15 cellular contexts compared by ENCODE assay signal in the genomic region with DNA sequence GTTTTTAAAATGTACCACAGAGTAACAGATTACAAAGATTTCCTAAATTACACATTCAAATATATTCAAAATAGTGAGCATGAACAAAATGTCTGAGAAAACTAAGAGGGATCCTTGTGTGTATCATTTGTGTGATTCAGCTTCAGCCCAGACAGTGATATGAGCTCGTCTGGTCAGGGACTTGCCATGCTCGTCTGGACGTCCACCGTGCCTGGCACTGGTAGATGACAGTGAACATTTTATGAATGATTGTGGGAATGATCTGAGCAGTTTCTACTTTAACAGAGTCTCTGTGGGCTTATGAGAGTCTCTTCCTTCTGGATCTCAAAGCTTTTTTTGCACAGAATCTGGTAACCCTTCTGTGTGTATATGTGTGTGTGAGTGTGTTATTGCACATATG. TPM values are rescaled to one million over a fixed set of nuclear protein-coding genes. Genes with fewer than 3 reads are reported as not detected.
DNase-seq lines count a peak whose midpoint lies in the region; ATAC-seq and TF ChIP-seq lines count a peak whose summit lies in the region.
"Had no signal": no experiment of that assay in that cellular context is flagged by ENCODE, and none has a peak within 500 bp of the region (broad histone marks: within the 10 kb centered on the region; RNA-seq: fewer than 3 reads in every experiment).

No MANE protein-coding gene starts in this region.

- TF ChIP-seq CTCF in RWPE1 (conservative IDR thresholded peaks at IDR 0.05; ENCODE audit: low read depth) (no peak), epithelial cell of esophagus (IDR thresholded peaks at IDR 0.05; ENCODE audit: insufficient read depth, low read depth, low read length, missing control alignments) (no peak), osteocyte (IDR thresholded peaks at IDR 0.05) (no peak)

- POLR2A ChIA-PET in RWPE1 (lab: Yijun Ruan, JAX; ENCODE audit: low non-redundant PET), result interaction anchor here (0.7 kb wide), 1 partner anchor 41 kb away, joined by 3 read pairs; no protein-coding TSS in a partner anchor

- DNase-seq in RWPE1 (ENCODE audit: low spot score) (no peak), epithelial cell of esophagus (ENCODE audit: low read depth) (peak; percentile 54), osteocyte (ENCODE audit: extremely low spot score, unreplicated experiment) (no peak), NCI-H1105 treated with DMSO at 0.1 percent for 48 hours (lab: John Stamatoyannopoulos, UW) (no peak), dedifferentiated amniotic fluid mesenchymal stem cell (ENCODE audit: extremely low spot score) (no peak)
- DNase-seq: activated naive CD8-positive, alpha-beta T cell treated with anti-CD3 and anti-CD28 coated beads for 36 hours; effector memory CD8-positive, alpha-beta T cell; NCI-H1436 treated with DMSO at 0.1 percent for 48 hours; NCI-H69; transverse colon had no signal

- ATAC-seq in GM18858 (IDR thresholded peaks at IDR 0.05; ENCODE audit: unreplicated experiment), result no peak
- ATAC-seq in HG02884 (IDR thresholded peaks at IDR 0.05; ENCODE audit: unreplicated experiment), result no peak
- ATAC-seq: effector memory CD8-positive, alpha-beta T cell; HepG2 had no signal

- H3K4me3 Mint-ChIP-seq in osteocyte (ENCODE audit: unreplicated experiment), result no peak overlapping the region
- H3K4me3 Mint-ChIP-seq: activated naive CD8-positive, alpha-beta T cell treated with anti-CD3 and anti-CD28 coated beads for 36 hours; effector memory CD8-positive, alpha-beta T cell; memory B cell had no signal

- H3K27ac Mint-ChIP-seq in osteocyte (ENCODE audit: unreplicated experiment), result peak overlapping the region; percentile 91
- H3K27ac Mint-ChIP-seq: activated naive CD8-positive, alpha-beta T cell treated with anti-CD3 and anti-CD28 coated beads for 36 hours; effector memory CD8-positive, alpha-beta T cell; memory B cell had no signal

- no peaks in the 10 kb centered on the region for H3K36me3 Mint-ChIP-seq in osteocyte (ENCODE audit: unreplicated experiment)
- H3K36me3 Mint-ChIP-seq: activated naive CD8-positive, alpha-beta T cell treated with anti-CD3 and anti-CD28 coated beads for 36 hours; memory B cell had no signal

- H3K4me3 ChIP-seq in ACC112 (ENCODE audit: low read depth, low read length), result no peak overlapping the region
- no peak overlapping the region for H3K4me3 ChIP-seq in epithelial cell of esophagus (ENCODE audit: low read length)
- H3K4me3 ChIP-seq: transverse colon had no signal

- peaks cover 59% of the 10 kb centered on the region for H3K4me1 Mint-ChIP-seq in osteocyte (ENCODE audit: unreplicated experiment)

- peaks cover 20% of the 10 kb centered on the region for H3K79me2 ChIP-seq in ACC112 (ENCODE audit: control insufficient read depth, insufficient read depth, low read length, unreplicated experiment)

- no peaks in the 10 kb centered on the region for H3K27me3 ChIP-seq in ACC112 (ENCODE audit: insufficient read depth, low read length)
- H3K27me3 ChIP-seq: transverse colon had no signal

- no peak overlapping the region for H2AFZ ChIP-seq in ACC112 (ENCODE audit: low read length, unreplicated experiment)

- H3K4me1 ChIP-seq in ACC112 (ENCODE audit: control insufficient read depth, insufficient read depth, low read length, unreplicated experiment), result peaks cover 57% of the 10 kb centered on the region

- H3K9me3 Mint-ChIP-seq in osteocyte (ENCODE audit: unreplicated experiment), result no peaks in the 10 kb centered on the region
- H3K9me3 Mint-ChIP-seq: activated naive CD8-positive, alpha-beta T cell treated with anti-CD3 and anti-CD28 coated beads for 36 hours; effector memory CD8-positive, alpha-beta T cell; memory B cell had no signal

- H3K27me3 Mint-ChIP-seq in osteocyte (ENCODE audit: unreplicated experiment), result no peaks in the 10 kb centered on the region
- H3K27me3 Mint-ChIP-seq: activated naive CD8-positive, alpha-beta T cell treated with anti-CD3 and anti-CD28 coated beads for 36 hours had no signal

- no peaks in the 10 kb centered on the region for H3K36me3 ChIP-seq in ACC112 (ENCODE audit: insufficient read depth, low read length)
- H3K36me3 ChIP-seq: transverse colon had no signal

- H3K27ac ChIP-seq in ACC112 (ENCODE audit: low read depth, low read length) (peak overlapping the region; percentile 75; the same call in 1 of the 2 replicates), RWPE1 (peak overlapping the region; percentile 98)
- H3K27ac ChIP-seq: transverse colon had no signal

- CTCF ChIA-PET in RWPE1 (lab: Yijun Ruan, JAX), result interaction anchor here (0.6 to 0.8 kb wide), 2 partner anchors 16 to 70 kb away, joined by 3 to 6 read pairs; no protein-coding TSS in a partner anchor

RNA-seq across cellular contexts. Expression of a gene that starts 34.2 kb away (rescaled TPM):
- total RNA-seq in osteocyte, result not detected in 2 replicates
- total RNA-seq: activated naive CD8-positive, alpha-beta T cell treated with anti-CD3 and anti-CD28 coated beads for 36 hours; HepG2; transverse colon had no signal

RNA-seq across cellular contexts. Expression of a gene that starts 39.7 kb away (rescaled TPM):
- total RNA-seq in osteocyte, result 25.6 and 27.7 TPM in 2 replicates

RNA-seq across cellular contexts. Expression of a gene that starts 40.2 kb away (rescaled TPM):
- total RNA-seq in osteocyte, result 70.1 and 71.1 TPM in 2 replicates

RNA-seq across cellular contexts. Expression of a gene that starts 45.8 kb away (rescaled TPM):
- not detected in 2 replicates for total RNA-seq in osteocyte
- total RNA-seq: activated naive CD8-positive, alpha-beta T cell treated with anti-CD3 and anti-CD28 coated beads for 36 hours; transverse colon had no signal

RNA-seq across cellular contexts. Expression of a gene that starts 51.1 kb away (rescaled TPM):
- not detected in 2 replicates for total RNA-seq in osteocyte
- total RNA-seq: activated naive CD8-positive, alpha-beta T cell treated with anti-CD3 and anti-CD28 coated beads for 36 hours; transverse colon had no signal
